1 cellular context compared by ENCODE assay signal in genomic region chr17:80248894-80249710, GRCh38.
TF ChIP-seq lines count a peak whose summit lies in the region.

No MANE protein-coding gene starts in this region.

TF ChIP-seq in GM12878, 131 proteins besides CTCF, POLR2A, EP300 and RAD21:
- no peak for TF ChIP-seq BACH1 (IDR thresholded peaks at IDR 0.05; ENCODE audit: borderline replicate concordance)
- 0 out of 4 replicates have a peak, but pooled peaks of 1 of the 2 experiments have one; percentile 1 for TF ChIP-seq SRF (IDR thresholded peaks at IDR 0.05; ENCODE audit: low read depth in 2 of 2, low read length in 2 of 2)
